In genomic region chr1:109718495-109718894, GRCh38 we compare ENCODE assay signal across 11 cellular contexts. TPM values are rescaled to one million over a fixed set of nuclear protein-coding genes. Genes with fewer than 3 reads are reported as not detected.
DNase-seq lines count a peak whose midpoint lies in the region; ATAC-seq and TF ChIP-seq lines count a peak whose summit lies in the region.
"Had no signal": no experiment of that assay in that cellular context is flagged by ENCODE, and none has a peak within 500 bp of the region (broad histone marks: within the 10 kb centered on the region; RNA-seq: fewer than 3 reads in every experiment).

No MANE protein-coding gene starts in this region.

- no peak overlapping the region for H3K27ac Mint-ChIP-seq in effector memory CD8-positive, alpha-beta T cell
- H3K27ac Mint-ChIP-seq: activated naive CD4-positive, alpha-beta T cell treated with anti-CD3 and anti-CD28 coated beads for 36 hours had no signal

- no peak overlapping the region for H3K4me3 Mint-ChIP-seq in effector memory CD8-positive, alpha-beta T cell
- H3K4me3 Mint-ChIP-seq: activated naive CD4-positive, alpha-beta T cell treated with anti-CD3 and anti-CD28 coated beads for 36 hours had no signal

- H3K4me1 ChIP-seq in esophagus muscularis mucosa = peaks cover 0 to 17% (median 9%) of the 10 kb centered on the region in 4 donors

- TF ChIP-seq EP300 in esophagus muscularis mucosa (IDR thresholded peaks at IDR 0.05) = no peak

- H3K4me3 ChIP-seq in LNCaP clone FGC (ENCODE audit: low read depth, low read length) = no peak overlapping the region
- H3K4me3 ChIP-seq in esophagus muscularis mucosa = no peak overlapping the region
- H3K4me3 ChIP-seq: BLaER1 treated with 17β-estradiol and CSF1 and Interleukin-3, amounts not matched to agents 10 nM and 100 nM had no signal

- intact Hi-C loops in esophagus muscularis mucosa (cut with DNase I) = no loop called here

- DNase-seq in 8988T (peak; percentile 41), LNCaP clone FGC (ENCODE audit: low read depth) (peak; percentile 19), esophagus muscularis mucosa (ENCODE audit: extremely low spot score) (peak; percentile 57), GF-D8 (lab: John Stamatoyannopoulos, UW) (no peak)
- DNase-seq in effector memory CD8-positive, alpha-beta T cell = no peak
- DNase-seq: activated naive CD4-positive, alpha-beta T cell treated with anti-CD3 and anti-CD28 coated beads for 36 hours; NCI-H1417 treated with DMSO at 0.1 percent for 48 hours had no signal

- H3K9me3 ChIP-seq in esophagus muscularis mucosa = no peaks in the 10 kb centered on the region
- H3K9me3 ChIP-seq: BLaER1 treated with 17β-estradiol and CSF1 and Interleukin-3, amounts not matched to agents 10 nM and 100 nM had no signal

- peak; percentile 35 for TF ChIP-seq CTCF in LNCaP clone FGC (IDR thresholded peaks at IDR 0.05; ENCODE audit: control insufficient read depth, extremely low read depth, insufficient read depth)
- no peak for TF ChIP-seq CTCF in esophagus muscularis mucosa (IDR thresholded peaks at IDR 0.05)

- no peaks in the 10 kb centered on the region for H3K36me3 ChIP-seq in esophagus muscularis mucosa
- H3K36me3 ChIP-seq: BLaER1 treated with 17β-estradiol and CSF1 and Interleukin-3, amounts not matched to agents 10 nM and 100 nM had no signal

- no peaks in the 10 kb centered on the region for H3K9me3 Mint-ChIP-seq in effector memory CD8-positive, alpha-beta T cell
- H3K9me3 Mint-ChIP-seq: activated naive CD4-positive, alpha-beta T cell treated with anti-CD3 and anti-CD28 coated beads for 36 hours had no signal

- ATAC-seq in GM18511 (IDR thresholded peaks at IDR 0.05; ENCODE audit: unreplicated experiment) = no peak
- ATAC-seq in effector memory CD8-positive, alpha-beta T cell (replicated peaks) = no peak

- H3K27me3 Mint-ChIP-seq in effector memory CD8-positive, alpha-beta T cell = peaks cover 40 to 54% of the 10 kb centered on the region in 2 donors

- H3K27me3 ChIP-seq in esophagus muscularis mucosa = no peaks in the 10 kb centered on the region
- H3K27me3 ChIP-seq: BLaER1 treated with 17β-estradiol and CSF1 and Interleukin-3, amounts not matched to agents 10 nM and 100 nM had no signal

- H3K4me1 Mint-ChIP-seq in effector memory CD8-positive, alpha-beta T cell (ENCODE audit: low read depth in 2 of 2) = no peaks in the 10 kb centered on the region

- H3K36me3 Mint-ChIP-seq in effector memory CD8-positive, alpha-beta T cell (ENCODE audit: insufficient read depth) = no peaks in the 10 kb centered on the region

- no peak for TF ChIP-seq POLR2A in esophagus muscularis mucosa (IDR thresholded peaks at IDR 0.05; ENCODE audit: low read depth)

- 91% methylated on average over 2 of the region's 2 CpGs for WGBS in esophagus muscularis mucosa

- H3K27ac ChIP-seq in esophagus muscularis mucosa (replicated peaks in 1 of 4) = no peak overlapping the region

RNA-seq across cellular contexts. Expression of gene GSTM5, which starts 6.4 kb away (rescaled TPM):
- 1 to 10 TPM; 4.2 to 7.6 (median 6.0) TPM for total RNA-seq in esophagus muscularis mucosa
- total RNA-seq: activated naive CD4-positive, alpha-beta T cell treated with anti-CD3 and anti-CD28 coated beads for 36 hours had no signal

RNA-seq across cellular contexts. Expression of gene GSTM3, which starts 22.3 kb away (rescaled TPM):
- 100 to 1,000 TPM in 1 of 4 donors, 10 to 100 TPM in 3; 64.6 to 111 (median 76.9) TPM for total RNA-seq in esophagus muscularis mucosa

RNA-seq across cellular contexts. Expression of gene GSTM1, which starts 30.9 kb away (rescaled TPM):
- 10 to 100 TPM in 1 of 4 donors, not detected in 3; 23.1 TPM for total RNA-seq in esophagus muscularis mucosa
- total RNA-seq: activated naive CD4-positive, alpha-beta T cell treated with anti-CD3 and anti-CD28 coated beads for 36 hours had no signal

RNA-seq across cellular contexts. Expression of gene EPS8L3, which starts 45.2 kb away (rescaled TPM):
- under 1 TPM in 1 of 4 donors, not detected in 3; 0.52 TPM for total RNA-seq in esophagus muscularis mucosa
- total RNA-seq: activated naive CD4-positive, alpha-beta T cell treated with anti-CD3 and anti-CD28 coated beads for 36 hours; fibroblast of villous mesenchyme; T-helper 2 cell treated with Interferon-gamma antibody and Interleukin-4, amounts not matched to agents 100 ng/mL and 5 ng/mL, for 36 hours had no signal

RNA-seq across cellular contexts. Expression of gene GSTM2, which starts 50.6 kb away (rescaled TPM):
- total RNA-seq in esophagus muscularis mucosa = 10 to 100 TPM; 19.9 to 59.0 (median 39.3) TPM

Comparison
In these comparisons a context has a peak if more than half of its experiments do, and no peak if none do; other contexts are left out.
1. DNase-seq: peak in 8988T (single experiment), LNCaP clone FGC (single experiment) and esophagus muscularis mucosa (single experiment); none in GF-D8 (single experiment) and effector memory CD8-positive, alpha-beta T cell (0 of 3).